Comparison of ENCODE assay signal across 10 cellular contexts in the genomic region with DNA sequence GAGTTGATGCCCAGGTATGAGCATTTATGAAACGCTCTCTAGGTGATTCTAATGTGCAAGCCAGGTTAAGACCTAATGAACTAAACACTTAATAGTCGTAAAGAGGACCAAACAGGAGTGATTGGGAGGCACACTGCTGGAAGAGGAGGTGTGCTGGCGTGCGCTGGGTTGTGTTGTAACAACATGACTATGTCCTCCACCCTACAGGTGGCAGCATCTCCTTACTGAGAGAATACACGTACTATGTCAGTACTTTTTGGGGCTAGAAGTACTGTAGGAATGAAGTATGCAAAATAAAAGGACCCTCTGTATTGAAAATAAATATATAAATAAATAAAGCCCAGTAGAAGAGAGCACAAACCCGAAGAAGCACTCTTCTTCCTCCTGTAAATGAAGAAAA. TPM values are rescaled to one million over a fixed set of nuclear protein-coding genes. Genes with fewer than 3 reads are reported as not detected.
DNase-seq lines count a peak whose midpoint lies in the region; ATAC-seq and TF ChIP-seq lines count a peak whose summit lies in the region.
"Had no signal": no experiment of that assay in that cellular context is flagged by ENCODE, and none has a peak within 500 bp of the region (broad histone marks: within the 10 kb centered on the region; RNA-seq: fewer than 3 reads in every experiment).

No MANE protein-coding gene starts in this region.

- TF ChIP-seq CTCF in right atrium auricular region (IDR thresholded peaks at IDR 0.05): peak in 1 of 2 donors; percentile 49
- peak; percentile 59 for TF ChIP-seq CTCF in VCaP (conservative IDR thresholded peaks at IDR 0.05)
- TF ChIP-seq CTCF in heart right ventricle (IDR thresholded peaks at IDR 0.05): peak in 8 of 9 donors; percentile 4 to 49 (median 28)

- H3K27me3 ChIP-seq in right atrium auricular region (no peaks in the 10 kb centered on the region), heart right ventricle (no peaks in the 10 kb centered on the region)

- ATAC-seq in Right ventricle myocardium superior (ENCODE audit: poor library complexity) (peak; percentile 67), heart right ventricle (peak in 2 of 8 donors; percentile 63 to 68), GM21717 (IDR thresholded peaks at IDR 0.05; ENCODE audit: unreplicated experiment) (no peak), GM21526 (IDR thresholded peaks at IDR 0.05; ENCODE audit: low FRiP score, unreplicated experiment) (no peak), HG02981 (IDR thresholded peaks at IDR 0.05; ENCODE audit: unreplicated experiment) (no peak)

- H3K4me1 ChIP-seq in right atrium auricular region (no peaks in the 10 kb centered on the region), heart right ventricle (peaks cover 0 to 6% (median 0%) of the 10 kb centered on the region in 9 donors)

- 85 to 87% methylated on average over 6 of the region's 6 CpGs for WGBS in heart right ventricle, 2 donors

- DNase-seq in Right ventricle myocardium superior (no peak), right atrium auricular region (ENCODE audit: low spot score) (no peak), heart right ventricle (no peak), cerebellar cortex (ENCODE audit: low spot score) (no peak)
- DNase-seq: C1 segment of cervical spinal cord, NCI-H1436 had no signal

- H3K9me3 ChIP-seq in right atrium auricular region (no peaks in the 10 kb centered on the region), heart right ventricle (no peaks in the 10 kb centered on the region)

- intact Hi-C loops in Right ventricle myocardium superior (cut with DNase I) (no loop called here), heart right ventricle (cut with DNase I) (loop anchor here in 2 of 10 donors (10.0 kb wide), 2 partner anchors 117 to 307 kb away; no protein-coding TSS in a partner anchor)

- no peak overlapping the region for H3K27ac ChIP-seq in right atrium auricular region
- no peak overlapping the region for H3K27ac ChIP-seq in VCaP
- H3K27ac ChIP-seq in heart right ventricle: no peak overlapping the region

- no peak overlapping the region for H3K4me3 ChIP-seq in right atrium auricular region
- H3K4me3 ChIP-seq in heart right ventricle: no peak overlapping the region

- H3K36me3 ChIP-seq in right atrium auricular region (peaks cover 36% of the 10 kb centered on the region), heart right ventricle (peaks cover 0 to 93% (median 32%) of the 10 kb centered on the region in 9 donors)

RNA-seq across cellular contexts. Expression of a gene that starts 11.9 kb away (rescaled TPM):
- total RNA-seq in Right ventricle myocardium superior (73.2 TPM), right atrium auricular region (10 to 100 TPM; 55.0 to 59.5 TPM), heart right ventricle (100 to 1,000 TPM in 1 of 10 donors, 10 to 100 TPM in 9; 64.6 to 104 (median 74.7) TPM)
- polyA plus RNA-seq in heart right ventricle: 10 to 100 TPM; 22.5 to 23.1 TPM

RNA-seq across cellular contexts. Expression of a gene that starts 23.0 kb away (rescaled TPM):
- total RNA-seq in Right ventricle myocardium superior (65.2 TPM), right atrium auricular region (10 to 100 TPM; 41.1 to 53.7 TPM), heart right ventricle (100 to 1,000 TPM in 2 of 10 donors, 10 to 100 TPM in 8; 34.5 to 106 (median 49.2) TPM)
- 10 to 100 TPM; 21.1 to 50.3 TPM for polyA plus RNA-seq in heart right ventricle

RNA-seq across cellular contexts. Expression of a gene that starts 56.9 kb away (rescaled TPM):
- total RNA-seq in Right ventricle myocardium superior: 27.8 TPM
- 10 to 100 TPM; 14.2 to 48.5 TPM for total RNA-seq in right atrium auricular region
- total RNA-seq in heart right ventricle: 10 to 100 TPM in 9 of 10 donors, 1 to 10 TPM in 1; 4.4 to 38.9 (median 18.7) TPM
- polyA plus RNA-seq in heart right ventricle: 10 to 100 TPM in 1 of 2 donors, 1 to 10 TPM in 1; 6.3 to 38.6 TPM

RNA-seq across cellular contexts. Expression of a gene that starts 58.4 kb away (rescaled TPM):
- 10.0 TPM for total RNA-seq in Right ventricle myocardium superior
- total RNA-seq in right atrium auricular region: 10 to 100 TPM; 36.7 to 47.4 TPM
- 10 to 100 TPM in 9 of 10 donors, 1 to 10 TPM in 1; 2.8 to 98.2 (median 29.0) TPM for total RNA-seq in heart right ventricle
- 10 to 100 TPM in 1 of 2 donors, 1 to 10 TPM in 1; 4.4 to 18.4 TPM for polyA plus RNA-seq in heart right ventricle
